22 cellular contexts compared by ENCODE assay signal in genomic region chr6:3523288-3523670, GRCh38.
DNase-seq lines count a peak whose midpoint lies in the region; ATAC-seq and TF ChIP-seq lines count a peak whose summit lies in the region.
"Had no signal": no experiment of that assay in that cellular context is flagged by ENCODE, and none has a peak within 500 bp of the region (broad histone marks: within the 10 kb centered on the region; RNA-seq: fewer than 3 reads in every experiment).

No MANE protein-coding gene starts in this region.

- ATAC-seq in Right ventricle myocardium superior (ENCODE audit: poor library complexity), result peak; percentile 64
- peak; percentile 56 for ATAC-seq in aorta (ENCODE audit: low FRiP score)
- no peak for ATAC-seq in GM18519 (IDR thresholded peaks at IDR 0.05; ENCODE audit: low FRiP score, unreplicated experiment)
- ATAC-seq: SK-N-SH treated with all-trans-retinoic acid at 6 μM for 48 hours; stimulated activated naive CD8-positive, alpha-beta T cell treated with anti-CD3 and anti-CD28 coated beads, Interleukin-15, amount 100 ng/mL, for 72 hours had no signal

- CTCF ChIA-PET in mammary epithelial cell (lab: Charles Lee; ENCODE audit: low non-redundant PET), result no interaction called here

- 9% methylated on average over 5 of the region's 5 CpGs for WGBS in mammary epithelial cell (ENCODE audit: low coverage, missing lambda C conversion rate)
- 13 to 20% methylated on average over 5 of the region's 5 CpGs for WGBS in aorta, 2 donors
- 60% methylated on average over 5 of the region's 5 CpGs for WGBS in esophagus muscularis mucosa

- peak overlapping the region; percentile 64 for H3K27ac Mint-ChIP-seq in neural crest cell (ENCODE audit: unreplicated experiment)
- H3K27ac Mint-ChIP-seq: stimulated activated naive CD8-positive, alpha-beta T cell treated with anti-CD3 and anti-CD28 coated beads, Interleukin-15, amount 100 ng/mL, for 72 hours; T-helper 2 cell treated with Interferon-gamma antibody and Interleukin-4, amounts not matched to agents 5 μg/mL and 100 μg/mL, for 36 hours had no signal

- no peak for TF ChIP-seq POLR2A in esophagus muscularis mucosa (IDR thresholded peaks at IDR 0.05; ENCODE audit: low read depth)

- H3K36me3 Mint-ChIP-seq in neural crest cell (ENCODE audit: low read depth), result no peaks in the 10 kb centered on the region

- H3K27me3 ChIP-seq in right atrium auricular region (no peaks in the 10 kb centered on the region), mammary epithelial cell (ENCODE audit: insufficient read depth, low read length) (no peaks in the 10 kb centered on the region), aorta (ENCODE audit: control insufficient read depth in 1 of 2, insufficient read depth in 2 of 2, low read length in 1 of 2) (no peaks in the 10 kb centered on the region), esophagus muscularis mucosa (no peaks in the 10 kb centered on the region)
- H3K27me3 ChIP-seq: tibial artery had no signal

- no peaks in the 10 kb centered on the region for H3K27me3 Mint-ChIP-seq in neural crest cell (ENCODE audit: low read depth)

- H3K4me3 Mint-ChIP-seq in neural crest cell, result no peak overlapping the region
- H3K4me3 Mint-ChIP-seq: stimulated activated naive CD8-positive, alpha-beta T cell treated with anti-CD3 and anti-CD28 coated beads, Interleukin-15, amount 100 ng/mL, for 72 hours; T-helper 2 cell treated with Interferon-gamma antibody and Interleukin-4, amounts not matched to agents 5 μg/mL and 100 μg/mL, for 36 hours had no signal

- DNase-seq in Right ventricle myocardium superior (no peak), right atrium auricular region (ENCODE audit: low spot score) (no peak), mammary epithelial cell (no peak), neural crest cell (ENCODE audit: low read depth, low spot score) (no peak), aorta (no peak), DMS79 treated with DMSO at 0.1 percent for 48 hours (lab: John Stamatoyannopoulos, UW) (no peak), esophagus muscularis mucosa (ENCODE audit: extremely low spot score) (no peak)
- DNase-seq: activated CD8-positive, alpha-beta memory T cell treated with anti-CD3 and anti-CD28 coated beads, Interleukin-2, amount 50 U/mL, for 48 hours; activated effector memory CD4-positive, alpha-beta T cell treated with anti-CD3 and anti-CD28 coated beads, Interleukin-2, amount 50 U/mL, for 16 hours; dermis blood vessel endothelial cell; H7; heart right ventricle; NCI-H146; NCI-H526; nucleus accumbens; retina; stimulated activated naive CD8-positive, alpha-beta T cell treated with anti-CD3 and anti-CD28 coated beads, Interleukin-15, amount 100 ng/mL, for 72 hours; tibial artery had no signal

- H3K4me1 ChIP-seq in right atrium auricular region, result no peaks in the 10 kb centered on the region
- peaks cover 66% of the 10 kb centered on the region for H3K4me1 ChIP-seq in mammary epithelial cell (ENCODE audit: insufficient read depth, low read length)
- H3K4me1 ChIP-seq in aorta (ENCODE audit: control insufficient read depth in 1 of 2, insufficient read depth in 2 of 2, low read length in 2 of 2), result peaks cover 0 to 5% of the 10 kb centered on the region in 2 donors
- peaks cover 0 to 15% (median 12%) of the 10 kb centered on the region in 4 donors for H3K4me1 ChIP-seq in esophagus muscularis mucosa
- H3K4me1 ChIP-seq: heart right ventricle had no signal

- peaks cover 18% of the 10 kb centered on the region for H3K4me1 Mint-ChIP-seq in neural crest cell
- H3K4me1 Mint-ChIP-seq: stimulated activated naive CD8-positive, alpha-beta T cell treated with anti-CD3 and anti-CD28 coated beads, Interleukin-15, amount 100 ng/mL, for 72 hours had no signal

- H3K4me2 ChIP-seq in mammary epithelial cell (ENCODE audit: insufficient read depth, low read depth, low read length), result peak overlapping the region; percentile 5

- in situ Hi-C loops in mammary epithelial cell (cut with MboI; ENCODE audit: low sequenced_read_pairs in 2 of 2), result no loop called here

- H3K79me2 ChIP-seq in mammary epithelial cell (ENCODE audit: insufficient read depth, low read length), result no peaks in the 10 kb centered on the region

- no peaks in the 10 kb centered on the region for H3K36me3 ChIP-seq in right atrium auricular region
- no peaks in the 10 kb centered on the region for H3K36me3 ChIP-seq in mammary epithelial cell (ENCODE audit: insufficient read depth, low read length)
- H3K36me3 ChIP-seq in aorta (ENCODE audit: control insufficient read depth in 1 of 2, insufficient read depth in 2 of 2, low read length in 1 of 2), result no peaks in the 10 kb centered on the region
- no peaks in the 10 kb centered on the region for H3K36me3 ChIP-seq in esophagus muscularis mucosa
- H3K36me3 ChIP-seq: heart right ventricle, tibial artery, WERI-Rb-1 had no signal

- H2AFZ ChIP-seq in mammary epithelial cell (ENCODE audit: low read depth, low read length), result peak overlapping the region; percentile 19

- H3K9me3 Mint-ChIP-seq in neural crest cell, result no peaks in the 10 kb centered on the region
- H3K9me3 Mint-ChIP-seq: stimulated activated naive CD8-positive, alpha-beta T cell treated with anti-CD3 and anti-CD28 coated beads, Interleukin-15, amount 100 ng/mL, for 72 hours; T-helper 2 cell treated with Interferon-gamma antibody and Interleukin-4, amounts not matched to agents 5 μg/mL and 100 μg/mL, for 36 hours had no signal

- H4K20me1 ChIP-seq in mammary epithelial cell (ENCODE audit: insufficient read depth, low read length), result no peaks in the 10 kb centered on the region

- H3K9me3 ChIP-seq in right atrium auricular region (peaks cover 0 to 6% of the 10 kb centered on the region in 2 donors), mammary epithelial cell (replicated peaks; ENCODE audit: insufficient read depth, low read length) (no peaks in the 10 kb centered on the region), aorta (ENCODE audit: control insufficient read depth, low read length) (peaks cover 2% of the 10 kb centered on the region), esophagus muscularis mucosa (peaks cover 0 to 4% (median 0%) of the 10 kb centered on the region in 4 donors)
- H3K9me3 ChIP-seq: tibial artery had no signal

- no peak overlapping the region for H3K9ac ChIP-seq in mammary epithelial cell (ENCODE audit: insufficient read depth, low read length)

- H3K27ac ChIP-seq in right atrium auricular region (no peak overlapping the region), mammary epithelial cell (ENCODE audit: insufficient read depth, low read depth, low read length) (no peak overlapping the region), aorta (ENCODE audit: low read depth in 1 of 2, low read length in 2 of 2) (no peak overlapping the region), esophagus muscularis mucosa (replicated peaks in 1 of 4) (no peak overlapping the region)
- H3K27ac ChIP-seq: heart right ventricle, WERI-Rb-1 had no signal

- dilution Hi-C loops in mammary epithelial cell (cut with HindIII; ENCODE audit: low sequenced_read_pairs), result loop anchor here (5.0 kb wide), 2 partner anchors 69 to 91 kb away; no protein-coding TSS in a partner anchor

- intact Hi-C loops in Right ventricle myocardium superior (cut with DNase I) (no loop called here), mammary epithelial cell (cut with micrococcal nuclease) (no loop called here), aorta (cut with DNase I) (no loop called here), esophagus muscularis mucosa (cut with DNase I) (no loop called here)

- H3K4me3 ChIP-seq in right atrium auricular region, result no peak overlapping the region
- no peak overlapping the region for H3K4me3 ChIP-seq in mammary epithelial cell (replicated peaks in 1 of 3; ENCODE audit: insufficient read depth in 1 of 3, low read depth in 2 of 3, low read length in 3 of 3)
- H3K4me3 ChIP-seq in aorta (ENCODE audit: low read length in 2 of 2), result no peak overlapping the region
- no peak overlapping the region for H3K4me3 ChIP-seq in esophagus muscularis mucosa
- H3K4me3 ChIP-seq: heart right ventricle, tibial artery had no signal

- no TSS peak for BruUV-seq in mammary epithelial cell (replicated peaks; lab: Mats Ljungman, UMichigan)

- TF ChIP-seq CTCF in right atrium auricular region (IDR thresholded peaks at IDR 0.05) (no peak), mammary epithelial cell (conservative IDR thresholded peaks at IDR 0.05 in 1 of 2, IDR thresholded peaks at IDR 0.05 in 1 of 2; ENCODE audit: extremely low read depth in 1 of 2, insufficient read depth in 1 of 2, low read depth in 1 of 2, low read length in 2 of 2) (no peak), neural crest cell (conservative IDR thresholded peaks at IDR 0.05) (no peak), esophagus muscularis mucosa (IDR thresholded peaks at IDR 0.05) (no peak)

- no peak for TF ChIP-seq EP300 in esophagus muscularis mucosa (IDR thresholded peaks at IDR 0.05)
